In the genomic region with DNA sequence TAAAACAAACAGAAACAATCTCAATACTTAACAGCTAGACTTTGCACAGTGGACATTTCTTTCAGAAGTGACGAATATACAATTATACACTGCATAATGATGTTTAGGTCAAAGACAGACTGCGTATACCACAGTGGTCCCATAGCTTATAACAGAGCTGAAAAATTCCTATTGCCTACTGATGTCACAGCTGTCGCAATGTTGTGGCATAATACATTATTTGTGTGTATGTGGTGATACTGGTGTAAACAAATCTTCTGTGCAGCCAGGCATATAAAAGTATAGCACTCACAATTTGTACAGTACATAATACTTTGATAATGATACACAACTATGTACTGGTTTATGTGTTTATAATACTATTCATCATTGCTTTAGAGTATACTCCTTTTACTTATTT, we compare ENCODE assay signal across 7 cellular contexts.
"Had no signal": no experiment of that assay in that cellular context is flagged by ENCODE, and none has a peak within 500 bp of the region (broad histone marks: within the 10 kb centered on the region; RNA-seq: fewer than 3 reads in every experiment).

No MANE protein-coding gene starts in this region.

- H3K9ac ChIP-seq: KMS-11 had no signal

- ATAC-seq: HepG2, K562 had no signal

- H3K4me3 Mint-ChIP-seq: IgD-negative memory B cell had no signal

- DNase-seq: KBM-7, KG1 had no signal

- H3K27ac Mint-ChIP-seq: IgD-negative memory B cell had no signal

- H3K27ac ChIP-seq: HL-60, KMS-11 had no signal

- H3K4me3 ChIP-seq: K562 had no signal

- H3K4me2 ChIP-seq: KMS-11 had no signal
